Comparison of ENCODE assay signal across 13 cellular contexts in the genomic region with DNA sequence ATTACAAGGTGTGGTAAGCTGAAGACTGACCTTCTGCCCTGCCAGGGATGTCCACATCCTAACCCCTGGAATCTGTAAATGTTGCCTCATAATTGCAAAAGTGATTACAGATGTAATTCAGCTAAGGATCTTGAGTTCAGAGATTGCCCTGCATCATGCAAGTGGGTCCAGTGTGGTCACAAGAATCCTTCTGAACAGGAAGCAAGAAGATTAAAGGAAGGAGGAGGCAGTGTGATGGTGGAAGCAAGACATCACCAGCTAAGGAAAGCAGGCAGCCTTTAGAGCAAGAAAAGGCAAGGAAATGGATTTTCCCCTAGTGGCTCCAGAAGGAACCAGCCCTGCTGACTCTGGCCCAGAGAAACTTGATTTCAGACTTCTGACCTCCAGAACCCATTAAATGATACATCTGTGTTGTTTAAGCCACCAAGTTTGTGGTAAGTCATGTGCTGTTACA.
DNase-seq lines count a peak whose midpoint lies in the region; ATAC-seq and TF ChIP-seq lines count a peak whose summit lies in the region.
"Had no signal": no experiment of that assay in that cellular context is flagged by ENCODE, and none has a peak within 500 bp of the region (broad histone marks: within the 10 kb centered on the region; RNA-seq: fewer than 3 reads in every experiment).

No MANE protein-coding gene starts in this region.

- H3K27me3 ChIP-seq in cardiac muscle cell = no peaks in the 10 kb centered on the region
- H3K27me3 ChIP-seq in tibial artery = no peaks in the 10 kb centered on the region
- H3K27me3 ChIP-seq in vagina = no peaks in the 10 kb centered on the region

- H3K4me3 ChIP-seq in cardiac muscle cell (no peak overlapping the region), tibial artery (no peak overlapping the region), vagina (no peak overlapping the region)

- intact Hi-C loops in tibial artery (cut with DNase I; ENCODE audit: low total_unique reads) = loop anchor here (10.0 kb wide), 1 partner anchor 71 kb away; no protein-coding TSS in a partner anchor
- intact Hi-C loops in vagina (cut with DNase I) = no loop called here

- TF ChIP-seq POLR2A in vagina (IDR thresholded peaks at IDR 0.05) = no peak

- H3K27ac ChIP-seq in cardiac muscle cell (no peak overlapping the region), tibial artery (no peak overlapping the region), vagina (no peak overlapping the region)
- H3K27ac ChIP-seq: 22Rv1, parathyroid adenoma had no signal

- no peaks in the 10 kb centered on the region for H3K36me3 ChIP-seq in cardiac muscle cell
- no peaks in the 10 kb centered on the region for H3K36me3 ChIP-seq in tibial artery
- H3K36me3 ChIP-seq in vagina = no peaks in the 10 kb centered on the region

- H3K4me1 ChIP-seq in cardiac muscle cell (ENCODE audit: low read depth) (peaks cover 3% of the 10 kb centered on the region), tibial artery (peaks cover 0 to 3% (median 0%) of the 10 kb centered on the region in 4 donors), vagina (peaks cover 15% of the 10 kb centered on the region)

- TF ChIP-seq CTCF in cardiac muscle cell (IDR thresholded peaks at IDR 0.05; ENCODE audit: low read depth, low read length) = peak; percentile 45
- TF ChIP-seq CTCF in tibial artery (IDR thresholded peaks at IDR 0.05) = peak; percentile 7 to 11
- TF ChIP-seq CTCF in vagina (IDR thresholded peaks at IDR 0.05) = no peak

- peak; percentile 25 for DNase-seq in DMS 273 (lab: John Stamatoyannopoulos, UW; ENCODE audit: unreplicated experiment)
- no peak for DNase-seq in DMS 273 treated with DMSO at 0.1 percent for 48 hours (lab: John Stamatoyannopoulos, UW)
- DNase-seq in cardiac muscle cell (ENCODE audit: low read depth in 1 of 2, low spot score in 1 of 2) = peak in 1 of 2 donors; percentile 64
- DNase-seq in tibial artery = no peak
- no peak for DNase-seq in NCI-H345 (lab: John Stamatoyannopoulos, UW)
- no peak for DNase-seq in GOT3 (lab: John Stamatoyannopoulos, UW)
- no peak for DNase-seq in vagina (ENCODE audit: extremely low spot score in 2 of 2)
- DNase-seq: activated CD4-positive, alpha-beta T cell treated with anti-CD3 and anti-CD28 coated beads for 1 hour; effector CD4-positive, alpha-beta T cell; substantia nigra had no signal

- peak; percentile 74 for ATAC-seq in SK-N-SH treated with all-trans-retinoic acid at 6 μM for 48 hours

- H3K9me3 ChIP-seq in cardiac muscle cell (ENCODE audit: low read depth) = no peaks in the 10 kb centered on the region
- H3K9me3 ChIP-seq in tibial artery = no peaks in the 10 kb centered on the region
- no peaks in the 10 kb centered on the region for H3K9me3 ChIP-seq in vagina

TF ChIP-seq in SK-N-SH treated with all-trans-retinoic acid at 6 μM for 48 hours, 23 proteins besides CTCF, POLR2A, EP300 and RAD21:
- TF ChIP-seq ESRRG (CRISPR knock-in tag; IDR thresholded peaks at IDR 0.05) (no peak), PPARA (CRISPR knock-in tag; IDR thresholded peaks at IDR 0.05; ENCODE audit: borderline replicate concordance) (no peak), OSR1 (CRISPR knock-in tag; IDR thresholded peaks at IDR 0.05) (no peak), TCF4 (CRISPR knock-in tag; IDR thresholded peaks at IDR 0.05; ENCODE audit: borderline replicate concordance) (no peak), BACH2 (CRISPR knock-in tag; IDR thresholded peaks at IDR 0.05; ENCODE audit: borderline replicate concordance) (no peak), ISL1 (CRISPR knock-in tag; IDR thresholded peaks at IDR 0.05) (no peak), ZNF8 (CRISPR knock-in tag; IDR thresholded peaks at IDR 0.05) (no peak), ZNF565 (CRISPR knock-in tag; conservative IDR thresholded peaks at IDR 0.05; ENCODE audit: low read depth) (no peak), CSDC2 (CRISPR knock-in tag; IDR thresholded peaks at IDR 0.05) (no peak), TOX (CRISPR knock-in tag; IDR thresholded peaks at IDR 0.05; ENCODE audit: borderline replicate concordance) (no peak), RARB (CRISPR knock-in tag; IDR thresholded peaks at IDR 0.05) (no peak), ZFP30 (CRISPR knock-in tag; IDR thresholded peaks at IDR 0.05) (no peak)
- TF ChIP-seq, protein P1, sequence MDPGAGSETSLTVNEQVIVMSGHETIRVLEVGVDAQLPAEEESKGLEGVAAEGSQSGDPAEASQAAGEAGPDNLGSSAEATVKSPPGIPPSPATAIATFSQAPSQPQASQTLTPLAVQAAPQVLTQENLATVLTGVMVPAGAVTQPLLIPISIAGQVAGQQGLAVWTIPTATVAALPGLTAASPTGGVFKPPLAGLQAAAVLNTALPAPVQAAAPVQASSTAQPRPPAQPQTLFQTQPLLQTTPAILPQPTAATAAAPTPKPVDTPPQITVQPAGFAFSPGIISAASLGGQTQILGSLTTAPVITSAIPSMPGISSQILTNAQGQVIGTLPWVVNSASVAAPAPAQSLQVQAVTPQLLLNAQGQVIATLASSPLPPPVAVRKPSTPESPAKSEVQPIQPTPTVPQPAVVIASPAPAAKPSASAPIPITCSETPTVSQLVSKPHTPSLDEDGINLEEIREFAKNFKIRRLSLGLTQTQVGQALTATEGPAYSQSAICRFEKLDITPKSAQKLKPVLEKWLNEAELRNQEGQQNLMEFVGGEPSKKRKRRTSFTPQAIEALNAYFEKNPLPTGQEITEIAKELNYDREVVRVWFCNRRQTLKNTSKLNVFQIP (CRISPR knock-in tag; IDR thresholded peaks at IDR 0.05; ENCODE audit: borderline replicate concordance, low read depth) = no peak
- TF ChIP-seq, protein P2, sequence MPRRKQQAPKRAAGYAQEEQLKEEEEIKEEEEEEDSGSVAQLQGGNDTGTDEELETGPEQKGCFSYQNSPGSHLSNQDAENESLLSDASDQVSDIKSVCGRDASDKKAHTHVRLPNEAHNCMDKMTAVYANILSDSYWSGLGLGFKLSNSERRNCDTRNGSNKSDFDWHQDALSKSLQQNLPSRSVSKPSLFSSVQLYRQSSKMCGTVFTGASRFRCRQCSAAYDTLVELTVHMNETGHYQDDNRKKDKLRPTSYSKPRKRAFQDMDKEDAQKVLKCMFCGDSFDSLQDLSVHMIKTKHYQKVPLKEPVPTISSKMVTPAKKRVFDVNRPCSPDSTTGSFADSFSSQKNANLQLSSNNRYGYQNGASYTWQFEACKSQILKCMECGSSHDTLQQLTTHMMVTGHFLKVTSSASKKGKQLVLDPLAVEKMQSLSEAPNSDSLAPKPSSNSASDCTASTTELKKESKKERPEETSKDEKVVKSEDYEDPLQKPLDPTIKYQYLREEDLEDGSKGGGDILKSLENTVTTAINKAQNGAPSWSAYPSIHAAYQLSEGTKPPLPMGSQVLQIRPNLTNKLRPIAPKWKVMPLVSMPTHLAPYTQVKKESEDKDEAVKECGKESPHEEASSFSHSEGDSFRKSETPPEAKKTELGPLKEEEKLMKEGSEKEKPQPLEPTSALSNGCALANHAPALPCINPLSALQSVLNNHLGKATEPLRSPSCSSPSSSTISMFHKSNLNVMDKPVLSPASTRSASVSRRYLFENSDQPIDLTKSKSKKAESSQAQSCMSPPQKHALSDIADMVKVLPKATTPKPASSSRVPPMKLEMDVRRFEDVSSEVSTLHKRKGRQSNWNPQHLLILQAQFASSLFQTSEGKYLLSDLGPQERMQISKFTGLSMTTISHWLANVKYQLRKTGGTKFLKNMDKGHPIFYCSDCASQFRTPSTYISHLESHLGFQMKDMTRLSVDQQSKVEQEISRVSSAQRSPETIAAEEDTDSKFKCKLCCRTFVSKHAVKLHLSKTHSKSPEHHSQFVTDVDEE (CRISPR knock-in tag; IDR thresholded peaks at IDR 0.05) = no peak
- TF ChIP-seq, protein P3, sequence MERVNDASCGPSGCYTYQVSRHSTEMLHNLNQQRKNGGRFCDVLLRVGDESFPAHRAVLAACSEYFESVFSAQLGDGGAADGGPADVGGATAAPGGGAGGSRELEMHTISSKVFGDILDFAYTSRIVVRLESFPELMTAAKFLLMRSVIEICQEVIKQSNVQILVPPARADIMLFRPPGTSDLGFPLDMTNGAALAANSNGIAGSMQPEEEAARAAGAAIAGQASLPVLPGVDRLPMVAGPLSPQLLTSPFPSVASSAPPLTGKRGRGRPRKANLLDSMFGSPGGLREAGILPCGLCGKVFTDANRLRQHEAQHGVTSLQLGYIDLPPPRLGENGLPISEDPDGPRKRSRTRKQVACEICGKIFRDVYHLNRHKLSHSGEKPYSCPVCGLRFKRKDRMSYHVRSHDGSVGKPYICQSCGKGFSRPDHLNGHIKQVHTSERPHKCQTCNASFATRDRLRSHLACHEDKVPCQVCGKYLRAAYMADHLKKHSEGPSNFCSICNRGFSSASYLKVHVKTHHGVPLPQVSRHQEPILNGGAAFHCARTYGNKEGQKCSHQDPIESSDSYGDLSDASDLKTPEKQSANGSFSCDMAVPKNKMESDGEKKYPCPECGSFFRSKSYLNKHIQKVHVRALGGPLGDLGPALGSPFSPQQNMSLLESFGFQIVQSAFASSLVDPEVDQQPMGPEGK (CRISPR knock-in tag; IDR thresholded peaks at IDR 0.05; ENCODE audit: borderline replicate concordance) = no peak

Comparison
In these comparisons a context has a peak if more than half of its experiments do, and no peak if none do; other contexts are left out.
1. CTCF ChIP-seq: peak in cardiac muscle cell (single experiment) and tibial artery (2 of 2); none in vagina (0 of 3).